ENCODE assay signal across 8 cellular contexts in the genomic region with DNA sequence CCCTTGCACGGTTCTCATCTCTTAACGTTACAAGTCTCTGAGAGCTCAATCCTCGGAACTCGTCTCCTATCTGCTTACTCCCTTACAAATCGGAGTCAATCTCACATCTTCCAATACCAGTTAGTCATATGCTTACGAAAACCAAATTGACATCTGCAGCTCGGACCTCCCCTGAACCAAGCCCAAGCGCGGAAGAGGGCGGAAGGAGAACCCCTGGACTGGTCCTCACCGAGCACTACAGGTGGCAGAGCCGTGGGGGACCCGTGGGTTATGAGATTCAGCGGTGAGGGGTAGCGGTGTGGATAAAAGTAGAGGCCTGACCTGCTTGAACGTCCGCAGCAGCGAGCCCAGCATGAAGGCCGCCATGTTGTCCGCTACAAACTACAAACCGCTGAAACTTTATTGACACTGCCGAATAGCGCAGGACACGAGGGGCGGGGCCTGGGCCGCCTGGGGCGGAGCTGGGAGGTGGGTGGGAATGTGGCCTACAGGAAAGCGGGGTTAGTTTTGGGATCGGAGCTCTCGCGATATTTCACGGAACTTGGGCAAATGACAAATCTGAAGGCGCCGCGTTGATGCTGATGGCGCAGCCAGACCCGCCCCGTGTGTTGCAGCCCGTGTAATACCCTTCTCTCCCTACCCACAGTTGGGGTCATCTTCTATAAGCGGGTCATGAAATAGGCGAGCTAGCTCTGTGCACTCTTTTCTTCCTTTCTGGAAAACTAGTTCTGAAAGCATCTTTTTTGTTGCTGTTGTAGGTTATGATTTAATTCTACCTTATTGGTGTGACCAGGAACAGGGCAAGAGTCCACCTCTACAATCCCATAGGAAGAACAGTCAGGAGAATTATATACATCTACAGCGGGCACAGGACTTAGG. TPM values are rescaled to one million over a fixed set of nuclear protein-coding genes. Genes with fewer than 3 reads are reported as not detected.
DNase-seq lines count a peak whose midpoint lies in the region; ATAC-seq and TF ChIP-seq lines count a peak whose summit lies in the region.

A gene (minus strand): TSS at position 383 of the 879 bp plus-strand sequence. CDS start 17 bp downstream, at position 366.

- WGBS in GM23248 (ENCODE audit: low coverage in 1 of 2, low lambda C conversion rate in 2 of 2, missing lambda C conversion rate in 2 of 2), 2 experiments: 3% methylated on average over 41 to 42 of the region's 42 CpGs

- intact Hi-C loops in activated T-helper 1 cell treated with anti-CD3 and anti-CD28 coated beads, Interleukin-12 subunit alpha, Interleukin-12 subunit beta, Interleukin-2, Interleukin-4 antibody, amounts not matched to agents 30 ng/mL and 10 ng/mL and 1 ng/mL, durations not matched to agents 14 hours and 24 hours and 36 hours (cut with micrococcal nuclease): loop anchor here (1.0 to 5.0 kb wide), 9 partner anchors 13 to 1199 kb away; a partner anchor contains a TSS

- peak within 1 kb of the TSS; percentile 89 for H3K4me2 ChIP-seq in DOHH2 (ENCODE audit: low read length)
- peak within 1 kb of the TSS; percentile 100 for H3K4me2 ChIP-seq in GM23248 (ENCODE audit: unreplicated experiment)

- H3K4me1 ChIP-seq in DOHH2 (ENCODE audit: control insufficient read depth, low read length) (peaks cover 20% of the 10 kb centered on the region), GM23248 (ENCODE audit: insufficient read depth) (0 out of 2 replicates have a peak, but pooled peaks cover 5% of the 10 kb centered on the region)

- peak within 1 kb of the TSS; percentile 95 for H3K4me3 Mint-ChIP-seq in activated T-helper 1 cell treated with anti-CD3 and anti-CD28 coated beads, Interleukin-12 subunit alpha, Interleukin-12 subunit beta, Interleukin-2, Interleukin-4 antibody, amounts not matched to agents 30 ng/mL and 10 ng/mL and 1 ng/mL, durations not matched to agents 14 hours and 24 hours and 36 hours
- peak within 1 kb of the TSS; percentile 89 to 100 (median 95) for H3K4me3 Mint-ChIP-seq in naive B cell
- H3K4me3 Mint-ChIP-seq in stimulated activated memory B cell treated with anti-CD40 and anti-IgM and Interleukin-4, amounts not matched to agents 10 μg/mL and 1 μg/mL and 100 μg/mL, for 72 hours: peak within 1 kb of the TSS; percentile 88

- H3K9me3 ChIP-seq in DOHH2 (ENCODE audit: control insufficient read depth, insufficient read depth, low read length) (no peaks in the 10 kb centered on the region), GM23248 (ENCODE audit: low read depth) (no peaks in the 10 kb centered on the region)

- H3K27ac ChIP-seq in DOHH2 (ENCODE audit: low read depth, low read length): peak within 1 kb of the TSS; percentile 57
- H3K27ac ChIP-seq in GM23248: peak within 1 kb of the TSS; percentile 78

- no peaks in the 10 kb centered on the region for H3K27me3 ChIP-seq in DOHH2 (ENCODE audit: control insufficient read depth, low read length)
- no peaks in the 10 kb centered on the region for H3K27me3 ChIP-seq in GM23248 (replicated peaks; ENCODE audit: insufficient read depth)

- TF ChIP-seq CTCF in DOHH2 (IDR thresholded peaks at IDR 0.05; ENCODE audit: low read depth, low read length, poor library complexity, severe bottlenecking): no peak

- H3K79me2 ChIP-seq in DOHH2 (ENCODE audit: control insufficient read depth, low read length) (peaks cover 44% of the 10 kb centered on the region), GM23248 (ENCODE audit: insufficient read depth) (peaks cover 44% of the 10 kb centered on the region)

- peaks cover 19% of the 10 kb centered on the region for H3K4me1 Mint-ChIP-seq in activated T-helper 1 cell treated with anti-CD3 and anti-CD28 coated beads, Interleukin-12 subunit alpha, Interleukin-12 subunit beta, Interleukin-2, Interleukin-4 antibody, amounts not matched to agents 30 ng/mL and 10 ng/mL and 1 ng/mL, durations not matched to agents 14 hours and 24 hours and 36 hours (ENCODE audit: low read depth)
- H3K4me1 Mint-ChIP-seq in naive B cell: peaks cover 27 to 35% (median 28%) of the 10 kb centered on the region in 3 donors
- H3K4me1 Mint-ChIP-seq in stimulated activated memory B cell treated with anti-CD40 and anti-IgM and Interleukin-4, amounts not matched to agents 10 μg/mL and 1 μg/mL and 100 μg/mL, for 72 hours: peaks cover 26% of the 10 kb centered on the region

- H3K36me3 Mint-ChIP-seq in activated T-helper 1 cell treated with anti-CD3 and anti-CD28 coated beads, Interleukin-12 subunit alpha, Interleukin-12 subunit beta, Interleukin-2, Interleukin-4 antibody, amounts not matched to agents 30 ng/mL and 10 ng/mL and 1 ng/mL, durations not matched to agents 14 hours and 24 hours and 36 hours (ENCODE audit: low read depth): peaks cover 15% of the 10 kb centered on the region
- no peaks in the 10 kb centered on the region for H3K36me3 Mint-ChIP-seq in naive B cell
- peaks cover 11% of the 10 kb centered on the region for H3K36me3 Mint-ChIP-seq in stimulated activated memory B cell treated with anti-CD40 and anti-IgM and Interleukin-4, amounts not matched to agents 10 μg/mL and 1 μg/mL and 100 μg/mL, for 72 hours

- H3K27me3 Mint-ChIP-seq in activated T-helper 1 cell treated with anti-CD3 and anti-CD28 coated beads, Interleukin-12 subunit alpha, Interleukin-12 subunit beta, Interleukin-2, Interleukin-4 antibody, amounts not matched to agents 30 ng/mL and 10 ng/mL and 1 ng/mL, durations not matched to agents 14 hours and 24 hours and 36 hours (ENCODE audit: insufficient read depth): no peaks in the 10 kb centered on the region
- no peaks in the 10 kb centered on the region for H3K27me3 Mint-ChIP-seq in naive B cell
- H3K27me3 Mint-ChIP-seq in stimulated activated memory B cell treated with anti-CD40 and anti-IgM and Interleukin-4, amounts not matched to agents 10 μg/mL and 1 μg/mL and 100 μg/mL, for 72 hours: no peaks in the 10 kb centered on the region

- H4K20me1 ChIP-seq in DOHH2 (ENCODE audit: control insufficient read depth, insufficient read depth, low read depth, low read length) (no peaks in the 10 kb centered on the region), GM23248 (ENCODE audit: insufficient read depth) (no peaks in the 10 kb centered on the region)

- H3K27ac Mint-ChIP-seq in activated T-helper 1 cell treated with anti-CD3 and anti-CD28 coated beads, Interleukin-12 subunit alpha, Interleukin-12 subunit beta, Interleukin-2, Interleukin-4 antibody, amounts not matched to agents 30 ng/mL and 10 ng/mL and 1 ng/mL, durations not matched to agents 14 hours and 24 hours and 36 hours: peak within 1 kb of the TSS; percentile 93
- H3K27ac Mint-ChIP-seq in naive B cell: peak within 1 kb of the TSS; percentile 77 to 99 (median 94)
- peak within 1 kb of the TSS; percentile 87 for H3K27ac Mint-ChIP-seq in stimulated activated memory B cell treated with anti-CD40 and anti-IgM and Interleukin-4, amounts not matched to agents 10 μg/mL and 1 μg/mL and 100 μg/mL, for 72 hours

- peak; percentile 91 to 93 for ATAC-seq in naive B cell (ENCODE audit: low read depth in 2 of 2)
- peak; percentile 97 for ATAC-seq in stimulated activated memory B cell treated with anti-CD40 and anti-IgM and Interleukin-4, amounts not matched to agents 10 μg/mL and 1 μg/mL and 100 μg/mL, for 72 hours

- H3K9ac ChIP-seq in GM23248: peak within 1 kb of the TSS; percentile 92

- peak within 1 kb of the TSS; percentile 100 for H2AFZ ChIP-seq in GM23248

- H3K36me3 ChIP-seq in DOHH2 (ENCODE audit: control insufficient read depth, low read length) (peaks cover 19% of the 10 kb centered on the region), GM23248 (ENCODE audit: low read depth) (no peaks in the 10 kb centered on the region)

- in situ Hi-C loops in GM23248 (cut with MboI): no loop called here

- H3F3A ChIP-seq in DOHH2 (ENCODE audit: control insufficient read depth, insufficient read depth) (peaks cover 27% of the 10 kb centered on the region), GM23248 (ENCODE audit: insufficient read depth) (no peaks in the 10 kb centered on the region)

- peaks cover 5% of the 10 kb centered on the region for H3K9me3 Mint-ChIP-seq in activated T-helper 1 cell treated with anti-CD3 and anti-CD28 coated beads, Interleukin-12 subunit alpha, Interleukin-12 subunit beta, Interleukin-2, Interleukin-4 antibody, amounts not matched to agents 30 ng/mL and 10 ng/mL and 1 ng/mL, durations not matched to agents 14 hours and 24 hours and 36 hours
- H3K9me3 Mint-ChIP-seq in naive B cell: peaks cover 0 to 6% (median 0%) of the 10 kb centered on the region in 7 donors
- H3K9me3 Mint-ChIP-seq in stimulated activated memory B cell treated with anti-CD40 and anti-IgM and Interleukin-4, amounts not matched to agents 10 μg/mL and 1 μg/mL and 100 μg/mL, for 72 hours: no peaks in the 10 kb centered on the region

- H3K4me3 ChIP-seq in DOHH2 (ENCODE audit: low read length) (peak within 1 kb of the TSS; percentile 99), GM23248 (peak within 1 kb of the TSS; percentile 93)

- H3K9me2 ChIP-seq in DOHH2 (replicated peaks; ENCODE audit: control insufficient read depth, low read length) (no peaks in the 10 kb centered on the region), GM23248 (ENCODE audit: insufficient read depth) (no peaks in the 10 kb centered on the region)

- DNase-seq in GM23248 (peak; percentile 98), Kasumi-1 (lab: John Stamatoyannopoulos, UW) (peak; percentile 95 to 96), RPMI7951 (ENCODE audit: low read depth) (peak; percentile 96), fibroblast of gingiva (ENCODE audit: low read depth) (peak; percentile 98), naive B cell (peak; percentile 96)
- DNase-seq in activated T-helper 1 cell treated with anti-CD3 and anti-CD28 coated beads, Interleukin-12 subunit alpha, Interleukin-12 subunit beta, Interleukin-2, Interleukin-4 antibody, amounts not matched to agents 30 ng/mL and 10 ng/mL and 1 ng/mL, durations not matched to agents 14 hours and 24 hours and 36 hours (ENCODE audit: low spot score): peak; percentile 95

RNA-seq across cellular contexts. Expression of the gene that starts here (rescaled TPM):
- total RNA-seq in GM23248 (2014; rRNA removed; shearing (Covaris generic)): 7.5 and 19.6 TPM in 2 replicates
- polyA plus RNA-seq in GM23248 (2016; fragmentation: Nextera tagmentation; extraction: Ambion mirVana): 62.7 and 63.7 TPM in 2 replicates
- total RNA-seq in RPMI7951 (2014; rRNA removed; shearing (Covaris generic)): 27.8 and 43.1 TPM in 2 replicates
- total RNA-seq in activated T-helper 1 cell treated with anti-CD3 and anti-CD28 coated beads, Interleukin-12 subunit alpha, Interleukin-12 subunit beta, Interleukin-2, Interleukin-4 antibody, amounts not matched to agents 30 ng/mL and 10 ng/mL and 1 ng/mL, durations not matched to agents 14 hours and 24 hours and 36 hours: 29.2 and 29.9 TPM in 2 replicates
- 10 to 100 TPM; 27.9 to 52.5 (median 43.0) TPM for polyA plus RNA-seq in naive B cell (ENCODE audit: low read depth in 6 of 6)

Comparison
In these comparisons a context has a peak if more than half of its experiments do, and no peak if none do; other contexts are left out.
1. Peak in every context shown above with its lines: DNase-seq, ATAC-seq, H3K4me3 ChIP-seq and H3K27ac ChIP-seq.